8 cellular contexts compared by ENCODE assay signal in genomic region chr1:151145158-151146071, GRCh38. TPM values are rescaled to one million over a fixed set of nuclear protein-coding genes. Genes with fewer than 3 reads are reported as not detected.
DNase-seq lines count a peak whose midpoint lies in the region; ATAC-seq, FAIRE-seq and TF ChIP-seq lines count a peak whose summit lies in the region.

No MANE protein-coding gene starts in this region.

- no peak for TF ChIP-seq POLR2A in tibial nerve (IDR thresholded peaks at IDR 0.05)
- TF ChIP-seq POLR2A in H54 (IDR thresholded peaks at IDR 0.05; ENCODE audit: low read depth, low read length) = no peak

- H3K36me3 ChIP-seq in DOHH2 (ENCODE audit: control insufficient read depth, low read length) = no peaks in the 10 kb centered on the region
- H3K36me3 ChIP-seq in PC-3 (ENCODE audit: low read depth, low read length) = no peaks in the 10 kb centered on the region
- H3K36me3 ChIP-seq in effector memory CD4-positive, alpha-beta T cell (ENCODE audit: control insufficient read depth, insufficient read depth, low read length) = no peaks in the 10 kb centered on the region
- H3K36me3 ChIP-seq in tibial nerve = peaks cover 0 to 13% (median 0%) of the 10 kb centered on the region in 3 donors

- H3K4me1 Mint-ChIP-seq in mesothelial cell of epicardium = peaks cover 12% of the 10 kb centered on the region

- no peaks in the 10 kb centered on the region for H3K9me3 Mint-ChIP-seq in mesothelial cell of epicardium

- H3K27me3 ChIP-seq in DOHH2 (ENCODE audit: control insufficient read depth, low read length) = no peaks in the 10 kb centered on the region
- H3K27me3 ChIP-seq in PC-3 (ENCODE audit: low read length) = no peaks in the 10 kb centered on the region
- no peaks in the 10 kb centered on the region for H3K27me3 ChIP-seq in effector memory CD4-positive, alpha-beta T cell (replicated peaks; ENCODE audit: control insufficient read depth, insufficient read depth, low read length, poor library complexity, severe bottlenecking)
- no peaks in the 10 kb centered on the region for H3K27me3 ChIP-seq in tibial nerve

- H4K20me1 ChIP-seq in DOHH2 (ENCODE audit: control insufficient read depth, insufficient read depth, low read depth, low read length) = no peaks in the 10 kb centered on the region
- no peaks in the 10 kb centered on the region for H4K20me1 ChIP-seq in PC-3 (ENCODE audit: low read length)

- CTCF ChIA-PET in PC-3 (lab: Charles Lee) = interaction anchor here (0.5 to 1.7 kb wide), 2 partner anchors 46 to 71 kb away, joined by 4 to 5 read pairs; no protein-coding TSS in a partner anchor

- H3F3A ChIP-seq in DOHH2 (ENCODE audit: control insufficient read depth, insufficient read depth) (0 out of 2 replicates have a peak, but pooled peaks cover 1% of the 10 kb centered on the region), PC-3 (ENCODE audit: low read length, unreplicated experiment) (no peaks in the 10 kb centered on the region)

- H3K9me2 ChIP-seq in DOHH2 (replicated peaks; ENCODE audit: control insufficient read depth, low read length) (no peaks in the 10 kb centered on the region), PC-3 (replicated peaks; ENCODE audit: low read length) (no peaks in the 10 kb centered on the region)

- TF ChIP-seq EP300 in tibial nerve (IDR thresholded peaks at IDR 0.05) = no peak

- H2AFZ ChIP-seq in PC-3 (ENCODE audit: low read length) = no peak overlapping the region

- BruUV-seq in PC-3 (replicated peaks; lab: Mats Ljungman, UMichigan) = TSS peak; percentile 27

- DNase-seq in PC-3 (no peak), mesothelial cell of epicardium (ENCODE audit: low spot score in 2 of 2, unreplicated experiment in 2 of 2) (peak in 1 of 2 experiments; percentile 45), tibial nerve (ENCODE audit: low spot score in 2 of 2) (peak in 1 of 2 donors; percentile 26), H54 (ENCODE audit: insufficient read length, low spot score) (no peak)
- no peak for DNase-seq in effector memory CD4-positive, alpha-beta T cell

- H3K4me3 ChIP-seq in DOHH2 (ENCODE audit: low read length) = peak overlapping the region; percentile 73
- H3K4me3 ChIP-seq in PC-3 (ENCODE audit: low read length) = peak overlapping the region; percentile 70; the same call in 1 of the 2 replicates
- H3K4me3 ChIP-seq in effector memory CD4-positive, alpha-beta T cell (ENCODE audit: insufficient read depth, low read depth, low read length, poor library complexity, severe bottlenecking) = peak overlapping the region; percentile 83
- peak overlapping the region; percentile 58 to 86 (median 72) for H3K4me3 ChIP-seq in tibial nerve

- H3K4me2 ChIP-seq in DOHH2 (ENCODE audit: low read length) (peak overlapping the region; percentile 91), PC-3 (ENCODE audit: low read length) (peak overlapping the region; percentile 93)

- no peak overlapping the region for H3K27ac ChIP-seq in DOHH2 (ENCODE audit: low read depth, low read length)
- H3K27ac ChIP-seq in PC-3 (ENCODE audit: low read length) = no peak overlapping the region
- H3K27ac ChIP-seq in effector memory CD4-positive, alpha-beta T cell (ENCODE audit: insufficient read depth, low read length, poor library complexity, severe bottlenecking) = no peak overlapping the region
- H3K27ac ChIP-seq in tibial nerve = peak overlapping the region in 3 of 4 donors; percentile 63 to 90 (median 78)

- no peak for TF ChIP-seq CTCF in DOHH2 (IDR thresholded peaks at IDR 0.05; ENCODE audit: low read depth, low read length, poor library complexity, severe bottlenecking)
- no peak for TF ChIP-seq CTCF in PC-3 (conservative IDR thresholded peaks at IDR 0.05; ENCODE audit: low read depth, low read length)
- no peak for TF ChIP-seq CTCF in mesothelial cell of epicardium (IDR thresholded peaks at IDR 0.05; ENCODE audit: unreplicated experiment)
- no peak for TF ChIP-seq CTCF in tibial nerve (IDR thresholded peaks at IDR 0.05)

- ATAC-seq in PC-3 = no peak
- no peak for ATAC-seq in GM21619 (IDR thresholded peaks at IDR 0.05; ENCODE audit: unreplicated experiment)
- no peak for ATAC-seq in GM19455 (IDR thresholded peaks at IDR 0.05; ENCODE audit: unreplicated experiment)

- no peaks in the 10 kb centered on the region for H3K9me3 ChIP-seq in DOHH2 (ENCODE audit: control insufficient read depth, insufficient read depth, low read length)
- H3K9me3 ChIP-seq in PC-3 (ENCODE audit: low read length) = no peaks in the 10 kb centered on the region
- H3K9me3 ChIP-seq in effector memory CD4-positive, alpha-beta T cell (ENCODE audit: control insufficient read depth, low read length) = no peaks in the 10 kb centered on the region
- no peaks in the 10 kb centered on the region for H3K9me3 ChIP-seq in tibial nerve

- H3K36me3 Mint-ChIP-seq in mesothelial cell of epicardium = no peaks in the 10 kb centered on the region

- H3K27ac Mint-ChIP-seq in mesothelial cell of epicardium = no peak overlapping the region

- H3K4me3 Mint-ChIP-seq in mesothelial cell of epicardium = peak overlapping the region; percentile 79

- intact Hi-C loops in PC-3 (cut with micrococcal nuclease) = loop anchor here (5.0 kb wide), 1 partner anchor 43 kb away; no protein-coding TSS in a partner anchor

- WGBS in tibial nerve, 2 donors = 19 to 27% methylated on average over 29 to 37 of the region's 46 CpGs

- H3K4me1 ChIP-seq in DOHH2 (ENCODE audit: control insufficient read depth, low read length) = peaks cover 57% of the 10 kb centered on the region
- H3K4me1 ChIP-seq in PC-3 (ENCODE audit: insufficient read depth, low read length) = peaks cover 8% of the 10 kb centered on the region; the same call in 1 of the 2 replicates
- H3K4me1 ChIP-seq in effector memory CD4-positive, alpha-beta T cell (ENCODE audit: control insufficient read depth, insufficient read depth, low read length, poor library complexity, severe bottlenecking) = peaks cover 12% of the 10 kb centered on the region
- peaks cover 0 to 38% (median 18%) of the 10 kb centered on the region in 4 donors for H3K4me1 ChIP-seq in tibial nerve

- peaks cover 27% of the 10 kb centered on the region for H3K27me3 Mint-ChIP-seq in mesothelial cell of epicardium (ENCODE audit: low read depth)

- POLR2A ChIA-PET in PC-3 (lab: Charles Lee; ENCODE audit: unreplicated experiment) = no interaction called here

- H3K79me2 ChIP-seq in DOHH2 (ENCODE audit: control insufficient read depth, low read length) = no peaks in the 10 kb centered on the region
- H3K79me2 ChIP-seq in PC-3 (ENCODE audit: low read length) = no peaks in the 10 kb centered on the region

- H3K9ac ChIP-seq in PC-3 (ENCODE audit: low read length) = no peak overlapping the region

- no peak for FAIRE-seq in H54 (lab: Jason Lieb, UNC)

RNA-seq across cellular contexts. Expression of gene SEMA6C, which starts 1.0 kb away (rescaled TPM):
- 2.0 and 2.8 TPM in 2 replicates for total RNA-seq in PC-3 (2014; rRNA removed)
- total RNA-seq in mesothelial cell of epicardium = 14.9 to 15.0 TPM (median 14.9 TPM) in 3 replicates
- total RNA-seq in tibial nerve = 10 to 100 TPM; 15.5 to 28.7 (median 18.7) TPM

RNA-seq across cellular contexts. Expression of gene TNFAIP8L2, which starts 11.0 kb away (rescaled TPM):
- total RNA-seq in PC-3 (2014; rRNA removed) (not detected in 2 replicates), mesothelial cell of epicardium (not detected in 3 replicates), tibial nerve (10 to 100 TPM in 1 of 4 donors, 1 to 10 TPM in 3; 4.4 to 12.9 (median 8.6) TPM)

RNA-seq across cellular contexts. Expression of gene LYSMD1, which starts 20.3 kb away (rescaled TPM):
- 6.3 and 7.5 TPM in 2 replicates for total RNA-seq in PC-3 (2014; rRNA removed)
- 9.9 to 11.8 TPM (median 11.4 TPM) in 3 replicates for total RNA-seq in mesothelial cell of epicardium
- 10 to 100 TPM; 10.1 to 16.5 (median 13.8) TPM for total RNA-seq in tibial nerve

RNA-seq across cellular contexts. Expression of gene SCNM1, which starts 20.5 kb away (rescaled TPM):
- total RNA-seq in PC-3 (2014; rRNA removed) (80.3 and 82.4 TPM in 2 replicates), mesothelial cell of epicardium (34.9 to 37.1 TPM (median 36.9 TPM) in 3 replicates), tibial nerve (10 to 100 TPM; 20.5 to 42.6 (median 31.2) TPM)

RNA-seq across cellular contexts. Expression of gene TMOD4, which starts 30.4 kb away (rescaled TPM):
- total RNA-seq in PC-3 (2014; rRNA removed) (1.8 and 2.7 TPM in 2 replicates), mesothelial cell of epicardium (0.77 to 1.7 TPM (median 1.1 TPM) in 3 replicates), tibial nerve (1 to 10 TPM in 2 of 4 donors, not detected in 2; 1.1 to 4.8 TPM)

Comparison
In these comparisons a context has a peak if more than half of its experiments do, and no peak if none do; other contexts are left out.
1. H3K27ac ChIP-seq: peak in tibial nerve (3 of 4); none in DOHH2 (single experiment), PC-3 (single experiment) and effector memory CD4-positive, alpha-beta T cell (single experiment).
2. Peak in every context shown above with its lines, with median percentiles within 50 percentile points of each other: H3K4me3 ChIP-seq.